ENCODE assay signal across 8 cellular contexts in the genomic region with DNA sequence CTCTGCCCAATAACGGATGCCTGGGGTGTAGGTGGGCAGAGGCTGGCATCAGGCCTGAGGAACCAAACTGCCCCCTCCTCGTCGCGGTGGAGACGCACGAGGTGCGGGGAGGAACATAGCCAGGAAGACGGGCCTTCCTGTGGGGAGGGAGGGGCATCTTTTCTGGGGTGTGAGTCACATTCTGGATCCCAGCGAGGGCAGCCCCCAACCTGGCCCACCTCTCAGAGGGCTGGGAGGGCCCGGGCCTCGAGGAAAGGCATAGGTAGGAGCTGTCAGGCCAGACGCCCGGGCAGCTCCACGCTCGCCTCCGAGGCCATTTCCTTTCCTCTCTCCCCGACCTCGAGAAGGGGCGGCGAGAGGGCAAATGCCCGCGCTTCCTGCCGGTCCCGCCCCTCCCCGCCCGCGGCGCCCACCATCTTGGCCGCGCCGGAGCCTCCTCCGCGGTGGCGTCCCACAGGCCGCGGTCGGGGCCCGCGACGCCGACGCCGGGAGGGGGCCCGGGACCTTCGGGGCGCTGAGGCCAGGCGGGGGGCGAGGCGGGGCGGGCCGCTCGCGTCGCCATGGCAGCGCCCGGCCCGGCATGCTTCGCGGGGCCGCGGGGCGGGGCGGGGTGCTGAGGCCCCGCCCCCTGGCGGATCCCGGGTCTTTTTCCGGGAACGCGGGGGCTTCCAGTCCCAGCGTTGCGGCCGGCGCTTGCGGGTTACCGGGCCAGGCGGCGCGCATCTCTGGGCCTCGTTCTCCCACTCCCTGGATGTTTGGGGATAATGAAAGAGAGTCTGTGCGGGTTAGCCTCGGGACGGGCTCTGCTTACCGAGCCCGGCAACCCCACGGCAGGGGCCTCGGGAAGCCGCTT. TPM values are rescaled to one million over a fixed set of nuclear protein-coding genes. Genes with fewer than 3 reads are reported as not detected.
A peak's percentile ranks its signal among the peaks of the same experiment; 100 is the strongest.
DNase-seq lines count a peak whose midpoint lies in the region; ATAC-seq and TF ChIP-seq lines count a peak whose summit lies in the region.

No MANE protein-coding gene starts in this region.

- H3K27ac Mint-ChIP-seq in mesothelial cell of epicardium: peak overlapping the region; percentile 98

- DNase-seq in NCI-H1694 (lab: John Stamatoyannopoulos, UW): peak; percentile 19
- no peak for DNase-seq in NCI-H1694 treated with DMSO at 0.1 percent for 48 hours (lab: John Stamatoyannopoulos, UW)
- peak; percentile 19 to 45 for DNase-seq in NOMO-1 (lab: John Stamatoyannopoulos, UW; ENCODE audit: unreplicated experiment in 2 of 2)
- peak; percentile 33 to 53 (median 49) for DNase-seq in activated CD8-positive, alpha-beta memory T cell treated with anti-CD3 and anti-CD28 coated beads for 48 hours (ENCODE audit: low read depth in 2 of 3, low spot score in 2 of 3)
- DNase-seq in mesothelial cell of epicardium (ENCODE audit: low spot score in 2 of 2, unreplicated experiment in 2 of 2): peak; percentile 62 to 75
- DNase-seq in stimulated activated CD8-positive, alpha-beta memory T cell treated with anti-CD3 and anti-CD28 coated beads, Interleukin-15, amount 100 ng/mL, for 4 hours (ENCODE audit: low read depth in 2 of 2): peak; percentile 57 to 58

- H3K9me3 Mint-ChIP-seq in mesothelial cell of epicardium: no peaks in the 10 kb centered on the region

- TF ChIP-seq CTCF in mesothelial cell of epicardium (IDR thresholded peaks at IDR 0.05; ENCODE audit: unreplicated experiment): no peak

- H3K27me3 ChIP-seq in endocrine pancreas (ENCODE audit: control insufficient read depth, insufficient read depth, low read length): no peaks in the 10 kb centered on the region

- no peaks in the 10 kb centered on the region for H3K36me3 Mint-ChIP-seq in mesothelial cell of epicardium

- H3K4me3 Mint-ChIP-seq in mesothelial cell of epicardium: peak overlapping the region; percentile 74

- peaks cover 82% of the 10 kb centered on the region for H3K4me1 Mint-ChIP-seq in mesothelial cell of epicardium

- H3K36me3 ChIP-seq in endocrine pancreas (ENCODE audit: control insufficient read depth, insufficient read depth, low read length): no peaks in the 10 kb centered on the region

- peak overlapping the region; percentile 75 for H3K9ac ChIP-seq in endocrine pancreas (ENCODE audit: control insufficient read depth, insufficient read depth, low read length)

- H3K4me1 ChIP-seq in endocrine pancreas (ENCODE audit: control insufficient read depth, insufficient read depth, low read length): peaks cover 5% of the 10 kb centered on the region

- H3K27me3 Mint-ChIP-seq in mesothelial cell of epicardium (ENCODE audit: low read depth): no peaks in the 10 kb centered on the region

- H3K4me3 ChIP-seq in endocrine pancreas (ENCODE audit: control insufficient read depth, insufficient read depth, low read length): no peak overlapping the region

- ATAC-seq in HG03045 (IDR thresholded peaks at IDR 0.05; ENCODE audit: unreplicated experiment): peak; percentile 60

- H3K9me3 ChIP-seq in endocrine pancreas (ENCODE audit: control insufficient read depth, low read length): no peaks in the 10 kb centered on the region

RNA-seq across cellular contexts. Expression of a gene that starts 13.2 kb away (rescaled TPM):
- 127 to 137 TPM (median 129 TPM) in 3 replicates for total RNA-seq in mesothelial cell of epicardium
